Comparison of ENCODE assay signal across 1 cellular context in the genomic region with DNA sequence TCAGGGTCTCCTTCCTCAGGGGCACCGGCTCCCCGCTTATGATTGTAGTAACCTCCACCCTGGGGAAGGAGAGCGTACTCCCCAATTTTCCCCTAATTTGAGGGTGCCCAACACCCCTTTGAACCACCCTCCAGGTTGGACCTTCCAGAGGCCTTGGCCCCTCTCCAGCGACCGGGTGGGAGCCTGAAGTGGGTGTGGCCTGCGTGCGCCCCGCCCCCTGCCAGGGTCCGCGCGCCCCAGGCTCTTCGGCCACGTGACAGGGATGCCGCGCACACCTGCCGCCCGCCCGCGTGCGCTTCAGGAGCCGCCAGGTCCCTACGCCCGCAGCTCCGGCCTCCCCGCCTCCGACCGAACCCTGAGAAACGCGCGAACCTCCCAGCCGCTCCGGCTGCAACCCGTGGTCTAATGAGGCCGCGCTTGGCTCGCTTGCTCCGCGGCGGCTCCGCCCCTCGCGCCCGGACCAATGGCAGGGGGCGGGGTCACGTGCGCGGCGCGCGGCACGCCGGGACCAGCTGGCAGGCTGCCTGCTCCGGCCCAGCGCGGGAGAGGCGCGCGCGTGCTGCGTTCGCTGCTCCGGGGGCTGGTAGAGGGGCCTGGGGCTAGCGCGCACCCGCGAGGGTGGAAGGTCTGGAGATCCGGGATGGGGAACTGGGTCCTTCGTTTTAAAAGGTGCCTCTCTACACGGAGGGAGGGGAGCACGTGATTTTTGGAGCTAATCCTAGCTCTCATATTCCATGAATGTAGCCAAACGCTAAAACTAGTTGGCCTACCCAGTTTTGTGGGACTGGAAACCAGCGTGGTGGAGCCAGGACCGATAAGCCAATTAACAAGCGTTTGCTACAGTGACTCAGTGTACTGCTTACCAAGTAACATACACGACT.
TF ChIP-seq lines count a peak whose summit lies in the region.

FOXRED2 (minus strand) TSS at position 404 of the 881 bp plus-strand sequence. CDS start 618 bp downstream, outside the sequence.

TF ChIP-seq in SK-N-SH, 30 proteins besides CTCF, POLR2A, EP300 and RAD21 (continued from another document):
- no peak for TF ChIP-seq FOXM1 (IDR thresholded peaks at IDR 0.05; ENCODE audit: low read depth)
- TF ChIP-seq USF1 (IDR thresholded peaks at IDR 0.05; ENCODE audit: borderline replicate concordance, low read depth) = peak; percentile 92
- no peak for TF ChIP-seq MEF2A (IDR thresholded peaks at IDR 0.05; ENCODE audit: borderline replicate concordance, low read depth)
- TF ChIP-seq MXI1 (IDR thresholded peaks at IDR 0.05; ENCODE audit: low read depth, low read length) = peak; percentile 93
- TF ChIP-seq PBX3 (IDR thresholded peaks at IDR 0.05) = no peak
- no peak for TF ChIP-seq JUND (IDR thresholded peaks at IDR 0.05)
- 0 out of 2 replicates have a peak, but pooled peaks have one; percentile 37 for TF ChIP-seq NRF1 (IDR thresholded peaks at IDR 0.05; ENCODE audit: low read depth, low read length)
- TF ChIP-seq GABPA (IDR thresholded peaks at IDR 0.05; ENCODE audit: low read depth) = no peak
- no peak for TF ChIP-seq SIN3A (IDR thresholded peaks at IDR 0.05; ENCODE audit: borderline replicate concordance, low read depth, low read length)
- TF ChIP-seq POLR2AphosphoS5 (IDR thresholded peaks at IDR 0.05; ENCODE audit: low read depth, low read length) = peak; percentile 66; the same call in 1 of the 2 replicates
- TF ChIP-seq ELF1 (IDR thresholded peaks at IDR 0.05) = no peak
- no peak for TF ChIP-seq RXRA (IDR thresholded peaks at IDR 0.05; ENCODE audit: borderline replicate concordance, low read depth)
- no peak for TF ChIP-seq EZH2phosphoT487 (IDR thresholded peaks at IDR 0.05; ENCODE audit: borderline replicate concordance, low read depth)
- TF ChIP-seq USF2 (IDR thresholded peaks at IDR 0.05; ENCODE audit: borderline replicate concordance, low read depth, low read length) = peak; percentile 81
- peak; percentile 85 for TF ChIP-seq NFIC (IDR thresholded peaks at IDR 0.05; ENCODE audit: borderline replicate concordance)
- no peak for TF ChIP-seq FOXJ3 (CRISPR knock-in tag; IDR thresholded peaks at IDR 0.05)
- TF ChIP-seq CHD2 (IDR thresholded peaks at IDR 0.05; ENCODE audit: low read length, partially characterized antibody) = peak; percentile 66
- TF ChIP-seq REST (IDR thresholded peaks at IDR 0.05; ENCODE audit: low read depth, low read length) = no peak
- no peak for TF ChIP-seq RFX5 (IDR thresholded peaks at IDR 0.05; ENCODE audit: low read length)
- TF ChIP-seq TCF12 (IDR thresholded peaks at IDR 0.05) = no peak
- no peak for TF ChIP-seq GATA2 (CRISPR knock-in tag; IDR thresholded peaks at IDR 0.05)
